28 cellular contexts compared by ENCODE assay signal in the genomic region with DNA sequence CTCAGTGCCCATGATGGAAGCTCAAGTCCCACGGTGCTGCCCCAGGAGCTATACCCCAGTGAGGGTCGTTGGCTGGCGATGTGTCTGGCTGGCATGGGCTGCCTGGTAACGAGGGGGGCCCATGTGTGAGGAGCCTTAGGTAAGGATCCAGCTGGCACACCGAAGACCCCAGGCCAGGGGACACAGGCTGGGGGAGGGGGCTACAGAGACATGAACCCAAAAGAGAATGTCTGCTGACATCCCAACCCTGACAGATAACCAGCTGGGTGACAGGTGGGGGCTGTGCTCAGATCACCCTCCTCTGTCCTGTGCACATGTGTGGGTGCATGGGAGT.
"Had no signal": no experiment of that assay in that cellular context is flagged by ENCODE, and none has a peak within 500 bp of the region (broad histone marks: within the 10 kb centered on the region; RNA-seq: fewer than 3 reads in every experiment).

No MANE protein-coding gene starts in this region.

- H3K27me3 ChIP-seq: ovary, right lobe of liver, sigmoid colon, tibial artery, transverse colon, upper lobe of left lung, vagina had no signal

- H3K36me3 ChIP-seq: ovary, right lobe of liver, sigmoid colon, stomach, thoracic aorta, tibial artery, transverse colon, upper lobe of left lung, vagina had no signal

- FAIRE-seq: small intestine had no signal

- H3K9me3 ChIP-seq: ovary, psoas muscle, right lobe of liver, sigmoid colon, stomach, thoracic aorta, tibial artery, transverse colon, upper lobe of left lung, vagina had no signal

- H3K27ac ChIP-seq: ovary, parathyroid adenoma, psoas muscle, right lobe of liver, sigmoid colon, stomach, transverse colon, upper lobe of left lung, vagina had no signal

- DNase-seq: naive thymus-derived CD8-positive, alpha-beta T cell; nephron progenitor cell; occipital lobe; ovary; posterior cingulate gyrus; psoas muscle; right cardiac atrium; right lobe of liver; sigmoid colon; small intestine; stimulated activated CD4-positive, alpha-beta T cell treated with anti-CD3 and anti-CD28 coated beads, Interleukin-15, amount 100 ng/mL, for 24 hours; stimulated activated CD4-positive, alpha-beta T cell treated with anti-CD3 and anti-CD28 coated beads, Interleukin-2, amount 100 ng/mL, for 24 hours; stimulated activated CD4-positive, alpha-beta T cell treated with anti-CD3 and anti-CD28 coated beads, Interleukin-2, amount 100 ng/mL, for 48 hours; stimulated activated CD4-positive, alpha-beta T cell treated with anti-CD3 and anti-CD28 coated beads, Interleukin-4, amount 100 ng/mL, for 24 hours; stimulated activated naive B cell treated with anti-CD40 and anti-IgM and Interleukin-4, amounts not matched to agents 10 μg/mL and 1 μg/mL and 100 μg/mL, for 72 hours; stimulated activated naive CD4-positive, alpha-beta T cell treated with Interleukin-2 at 50 U/mL for 16 hours; stomach; tibial artery; transverse colon had no signal

- H2AFZ ChIP-seq: parathyroid adenoma had no signal

- H3K36me3 Mint-ChIP-seq: naive thymus-derived CD8-positive, alpha-beta T cell; natural killer cell treated with Interleukin-12 subunit alpha and Interleukin-12 subunit beta and Interleukin-15 and Interleukin-18, amount 100 ng/mL, for 72 hours; stimulated activated effector memory CD8-positive, alpha-beta T cell treated with anti-CD3 and anti-CD28 coated beads, Interleukin-12 subunit alpha, Interleukin-12 subunit beta, amount 100 ng/mL, for 72 hours; stimulated activated naive B cell treated with anti-CD40 and anti-IgM and Interleukin-4, amounts not matched to agents 10 μg/mL and 1 μg/mL and 100 μg/mL, for 72 hours had no signal

- H3K4me1 ChIP-seq: parathyroid adenoma, psoas muscle, sigmoid colon, transverse colon, vagina had no signal

- H3K27me3 Mint-ChIP-seq: naive thymus-derived CD8-positive, alpha-beta T cell; natural killer cell treated with Interleukin-12 subunit alpha and Interleukin-12 subunit beta and Interleukin-15 and Interleukin-18, amount 100 ng/mL, for 72 hours; progenitor cell of endocrine pancreas; stimulated activated naive B cell treated with anti-CD40 and anti-IgM and Interleukin-4, amounts not matched to agents 10 μg/mL and 1 μg/mL and 100 μg/mL, for 72 hours; stimulated activated naive CD8-positive, alpha-beta T cell treated with anti-CD3 and anti-CD28 coated beads, Interleukin-15, Interleukin-2, amounts not matched to agents 100 ng/mL and 50 ng/mL, for 24 hours had no signal

- H3K9me3 Mint-ChIP-seq: naive thymus-derived CD8-positive, alpha-beta T cell; nephron progenitor cell; stimulated activated effector memory CD8-positive, alpha-beta T cell treated with anti-CD3 and anti-CD28 coated beads, Interleukin-12 subunit alpha, Interleukin-12 subunit beta, amount 100 ng/mL, for 72 hours had no signal

- H3K79me2 ChIP-seq: parathyroid adenoma had no signal

- H3K4me3 ChIP-seq: ovary, psoas muscle, right lobe of liver, sigmoid colon, stomach, tibial artery, transverse colon, upper lobe of left lung, vagina had no signal

- ATAC-seq: natural killer cell treated with Interleukin-12 subunit alpha and Interleukin-12 subunit beta and Interleukin-15 and Interleukin-18, amount 100 ng/mL, for 72 hours; psoas muscle; right lobe of liver; stimulated activated effector memory CD8-positive, alpha-beta T cell treated with anti-CD3 and anti-CD28 coated beads, Interleukin-12 subunit alpha, Interleukin-12 subunit beta, amount 100 ng/mL, for 72 hours; stimulated activated naive B cell treated with anti-CD40 and anti-IgM and Interleukin-4, amounts not matched to agents 10 μg/mL and 1 μg/mL and 100 μg/mL, for 72 hours had no signal

- H3K27ac Mint-ChIP-seq: naive thymus-derived CD8-positive, alpha-beta T cell; natural killer cell treated with Interleukin-12 subunit alpha and Interleukin-12 subunit beta and Interleukin-15 and Interleukin-18, amount 100 ng/mL, for 72 hours; nephron progenitor cell; progenitor cell of endocrine pancreas; stimulated activated effector memory CD8-positive, alpha-beta T cell treated with anti-CD3 and anti-CD28 coated beads, Interleukin-12 subunit alpha, Interleukin-12 subunit beta, amount 100 ng/mL, for 72 hours; stimulated activated naive B cell treated with anti-CD40 and anti-IgM and Interleukin-4, amounts not matched to agents 10 μg/mL and 1 μg/mL and 100 μg/mL, for 72 hours; stimulated activated naive CD8-positive, alpha-beta T cell treated with anti-CD3 and anti-CD28 coated beads, Interleukin-15, Interleukin-2, amounts not matched to agents 100 ng/mL and 50 ng/mL, for 24 hours had no signal

- H3K4me3 Mint-ChIP-seq: naive thymus-derived CD8-positive, alpha-beta T cell; natural killer cell treated with Interleukin-12 subunit alpha and Interleukin-12 subunit beta and Interleukin-15 and Interleukin-18, amount 100 ng/mL, for 72 hours; nephron progenitor cell; neural crest cell; stimulated activated effector memory CD8-positive, alpha-beta T cell treated with anti-CD3 and anti-CD28 coated beads, Interleukin-12 subunit alpha, Interleukin-12 subunit beta, amount 100 ng/mL, for 72 hours; stimulated activated naive B cell treated with anti-CD40 and anti-IgM and Interleukin-4, amounts not matched to agents 10 μg/mL and 1 μg/mL and 100 μg/mL, for 72 hours; stimulated activated naive CD8-positive, alpha-beta T cell treated with anti-CD3 and anti-CD28 coated beads, Interleukin-15, Interleukin-2, amounts not matched to agents 100 ng/mL and 50 ng/mL, for 24 hours had no signal

- H3K9ac ChIP-seq: parathyroid adenoma had no signal

- H3K4me1 Mint-ChIP-seq: neural crest cell; stimulated activated effector memory CD8-positive, alpha-beta T cell treated with anti-CD3 and anti-CD28 coated beads, Interleukin-12 subunit alpha, Interleukin-12 subunit beta, amount 100 ng/mL, for 72 hours; stimulated activated naive B cell treated with anti-CD40 and anti-IgM and Interleukin-4, amounts not matched to agents 10 μg/mL and 1 μg/mL and 100 μg/mL, for 72 hours had no signal
